14 cellular contexts compared by ENCODE assay signal in genomic region chr7:152661479-152661878, GRCh38. TPM values are rescaled to one million over a fixed set of nuclear protein-coding genes. Genes with fewer than 3 reads are reported as not detected.
DNase-seq lines count a peak whose midpoint lies in the region; ATAC-seq and TF ChIP-seq lines count a peak whose summit lies in the region.
"Had no signal": no experiment of that assay in that cellular context is flagged by ENCODE, and none has a peak within 500 bp of the region (broad histone marks: within the 10 kb centered on the region; RNA-seq: fewer than 3 reads in every experiment).

No MANE protein-coding gene starts in this region.

- intact Hi-C loops in ascending aorta (cut with DNase I): no loop called here

- TF ChIP-seq CTCF in HEK293 (tag by site-specific recombination; IDR thresholded peaks at IDR 0.05) (no peak), cardiac muscle cell (IDR thresholded peaks at IDR 0.05; ENCODE audit: low read depth, low read length) (no peak), osteoblast (IDR thresholded peaks at IDR 0.05; ENCODE audit: extremely low read depth, low read depth, low read length) (no peak), ascending aorta (IDR thresholded peaks at IDR 0.05) (no peak)

- H3K4me3 Mint-ChIP-seq in T-helper 2 cell treated with Interferon-gamma antibody and Interleukin-4, amounts not matched to agents 5 μg/mL and 100 μg/mL, for 36 hours: no peak overlapping the region
- no peak overlapping the region for H3K4me3 Mint-ChIP-seq in activated naive CD8-positive, alpha-beta T cell treated with anti-CD3 and anti-CD28 coated beads, Interleukin-2, amount 50 U/mL, for 24 hours

- H2AFZ ChIP-seq in osteoblast (ENCODE audit: low read length): peak overlapping the region; percentile 47

- POLR2A ChIA-PET in HEK293 (lab: Yijun Ruan, JAX): no interaction called here

- H3K79me2 ChIP-seq in osteoblast (ENCODE audit: insufficient read depth, low read length): peaks cover 15% of the 10 kb centered on the region

- peaks cover 33% of the 10 kb centered on the region for H3K36me3 Mint-ChIP-seq in T-helper 2 cell treated with Interferon-gamma antibody and Interleukin-4, amounts not matched to agents 5 μg/mL and 100 μg/mL, for 36 hours (ENCODE audit: low read depth)
- peaks cover 48% of the 10 kb centered on the region for H3K36me3 Mint-ChIP-seq in activated naive CD8-positive, alpha-beta T cell treated with anti-CD3 and anti-CD28 coated beads, Interleukin-2, amount 50 U/mL, for 24 hours (ENCODE audit: low read depth)

- no peaks in the 10 kb centered on the region for H3K4me1 ChIP-seq in HEK293 (ENCODE audit: control insufficient read depth, insufficient read depth, low read length)
- peaks cover 14% of the 10 kb centered on the region for H3K4me1 ChIP-seq in cardiac muscle cell (ENCODE audit: low read depth)
- H3K4me1 ChIP-seq in osteoblast (ENCODE audit: insufficient read depth, low read length): no peaks in the 10 kb centered on the region
- no peaks in the 10 kb centered on the region for H3K4me1 ChIP-seq in ascending aorta

- peak overlapping the region; percentile 26 for H3K27ac Mint-ChIP-seq in T-helper 2 cell treated with Interferon-gamma antibody and Interleukin-4, amounts not matched to agents 5 μg/mL and 100 μg/mL, for 36 hours
- no peak overlapping the region for H3K27ac Mint-ChIP-seq in activated naive CD8-positive, alpha-beta T cell treated with anti-CD3 and anti-CD28 coated beads, Interleukin-2, amount 50 U/mL, for 24 hours

- H3K4me2 ChIP-seq in osteoblast (ENCODE audit: insufficient read depth, low read length): no peak overlapping the region
- H3K4me2 ChIP-seq: BLaER1 treated with 17β-estradiol and CSF1 and Interleukin-3, amounts not matched to agents 10 nM and 100 nM had no signal

- H4K20me1 ChIP-seq in osteoblast (ENCODE audit: insufficient read depth, low read length): no peaks in the 10 kb centered on the region

- H3K27me3 ChIP-seq in cardiac muscle cell (no peaks in the 10 kb centered on the region), osteoblast (ENCODE audit: insufficient read depth, low read length) (no peaks in the 10 kb centered on the region), ascending aorta (no peaks in the 10 kb centered on the region)
- H3K27me3 ChIP-seq: BLaER1 treated with 17β-estradiol and CSF1 and Interleukin-3, amounts not matched to agents 10 nM and 100 nM had no signal

- H3K4me3 ChIP-seq in HEK293 (ENCODE audit: low read depth, low read length) (no peak overlapping the region), cardiac muscle cell (no peak overlapping the region), osteoblast (ENCODE audit: insufficient read depth, low read length) (no peak overlapping the region), ascending aorta (no peak overlapping the region)
- H3K4me3 ChIP-seq: BLaER1 treated with 17β-estradiol and CSF1 and Interleukin-3, amounts not matched to agents 10 nM and 100 nM; HAP-1 had no signal

- peaks cover 15 to 53% of the 10 kb centered on the region in 2 experiments for H3K36me3 ChIP-seq in HEK293 (ENCODE audit: control insufficient read depth in 2 of 2, insufficient read depth in 1 of 2, low read length in 2 of 2)
- H3K36me3 ChIP-seq in cardiac muscle cell: no peaks in the 10 kb centered on the region
- no peaks in the 10 kb centered on the region for H3K36me3 ChIP-seq in osteoblast (ENCODE audit: insufficient read depth, low read length)
- H3K36me3 ChIP-seq in ascending aorta: no peaks in the 10 kb centered on the region

- CTCF ChIA-PET in HEK293 (lab: Yijun Ruan, JAX): no interaction called here

- H3K9me3 ChIP-seq in HEK293 (ENCODE audit: control insufficient read depth, insufficient read depth, low read depth, low read length) (no peaks in the 10 kb centered on the region), cardiac muscle cell (ENCODE audit: low read depth) (no peaks in the 10 kb centered on the region), osteoblast (ENCODE audit: low read depth, low read length) (no peaks in the 10 kb centered on the region), ascending aorta (no peaks in the 10 kb centered on the region)
- H3K9me3 ChIP-seq: BLaER1 treated with 17β-estradiol and CSF1 and Interleukin-3, amounts not matched to agents 10 nM and 100 nM; HAP-1 had no signal

- DNase-seq in T-helper 2 cell treated with Interferon-gamma antibody and Interleukin-4, amounts not matched to agents 5 μg/mL and 100 μg/mL, for 36 hours (ENCODE audit: low spot score): no peak
- DNase-seq in T-helper 2 cell (no peak), cardiac muscle cell (ENCODE audit: low read depth in 1 of 2, low spot score in 1 of 2) (peak in 1 of 2 donors; percentile 67), osteoblast (ENCODE audit: insufficient read length, low spot score, missing footprints) (no peak), SHP77 (lab: John Stamatoyannopoulos, UW) (no peak), ascending aorta (ENCODE audit: low spot score in 2 of 2) (no peak)
- no peak for DNase-seq in activated naive CD8-positive, alpha-beta T cell treated with anti-CD3 and anti-CD28 coated beads, Interleukin-2, amount 50 U/mL, for 24 hours
- DNase-seq: NCI-H1930, NCI-H2171, NCI-H446 treated with DMSO at 0.1 percent for 48 hours, NCI-H748 treated with DMSO at 0.1 percent for 48 hours had no signal

- H3K27me3 Mint-ChIP-seq in T-helper 2 cell treated with Interferon-gamma antibody and Interleukin-4, amounts not matched to agents 5 μg/mL and 100 μg/mL, for 36 hours (ENCODE audit: low read depth): no peaks in the 10 kb centered on the region
- H3K27me3 Mint-ChIP-seq in activated naive CD8-positive, alpha-beta T cell treated with anti-CD3 and anti-CD28 coated beads, Interleukin-2, amount 50 U/mL, for 24 hours: no peaks in the 10 kb centered on the region

- no peaks in the 10 kb centered on the region for H3K9me3 Mint-ChIP-seq in T-helper 2 cell treated with Interferon-gamma antibody and Interleukin-4, amounts not matched to agents 5 μg/mL and 100 μg/mL, for 36 hours
- H3K9me3 Mint-ChIP-seq in activated naive CD8-positive, alpha-beta T cell treated with anti-CD3 and anti-CD28 coated beads, Interleukin-2, amount 50 U/mL, for 24 hours: no peaks in the 10 kb centered on the region

- H3K27ac ChIP-seq in HEK293 (ENCODE audit: extremely low read depth, low read depth, low read length): no peak overlapping the region
- peak overlapping the region; percentile 93 for H3K27ac ChIP-seq in cardiac muscle cell
- no peak overlapping the region for H3K27ac ChIP-seq in osteoblast (ENCODE audit: low read depth, low read length)
- no peak overlapping the region for H3K27ac ChIP-seq in ascending aorta
- H3K27ac ChIP-seq: BLaER1 treated with 17β-estradiol and CSF1 and Interleukin-3, amounts not matched to agents 10 nM and 100 nM had no signal

- peaks cover 5% of the 10 kb centered on the region for H3K4me1 Mint-ChIP-seq in T-helper 2 cell treated with Interferon-gamma antibody and Interleukin-4, amounts not matched to agents 5 μg/mL and 100 μg/mL, for 36 hours (ENCODE audit: low read depth)
- H3K4me1 Mint-ChIP-seq in activated naive CD8-positive, alpha-beta T cell treated with anti-CD3 and anti-CD28 coated beads, Interleukin-2, amount 50 U/mL, for 24 hours: no peaks in the 10 kb centered on the region

- ATAC-seq in activated naive CD8-positive, alpha-beta T cell treated with anti-CD3 and anti-CD28 coated beads, Interleukin-2, amount 50 U/mL, for 24 hours: no peak

TF ChIP-seq in HEK293, 187 proteins besides CTCF, POLR2A, EP300 and RAD21:
- peak; percentile 56; the same call in 1 of the 2 replicates for TF ChIP-seq SCRT2 (tag by site-specific recombination; IDR thresholded peaks at IDR 0.05)
- TF ChIP-seq ZFP37 (tag by site-specific recombination; IDR thresholded peaks at IDR 0.05): no peak

RNA-seq across cellular contexts. Expression of gene XRCC2, which starts 14.5 kb away (rescaled TPM):
- total RNA-seq in cardiac muscle cell (3.4 and 3.6 TPM in 2 replicates), osteoblast (0.72 and 1.2 TPM in 2 replicates), ascending aorta (0.11 TPM)
- polyA plus RNA-seq in cardiac muscle cell: 4.1 and 4.4 TPM in 2 replicates
